1 cellular context compared by ENCODE assay signal in genomic region chr3:135908737-135909136, GRCh38.
A peak's percentile ranks its signal among the peaks of the same experiment; 100 is the strongest.
TF ChIP-seq lines count a peak whose summit lies in the region.

No MANE protein-coding gene starts in this region.

TF ChIP-seq in HepG2, 621 proteins besides CTCF, POLR2A, EP300 and RAD21:
- TF ChIP-seq PRDM4 (CRISPR knock-in tag; IDR thresholded peaks at IDR 0.05; ENCODE audit: borderline replicate concordance) (no peak), AKNA (CRISPR knock-in tag; IDR thresholded peaks at IDR 0.05; ENCODE audit: borderline replicate concordance) (no peak), MAFF (IDR thresholded peaks at IDR 0.05; ENCODE audit: low read depth, low read length) (peak; percentile 98), FOXA1 (IDR thresholded peaks at IDR 0.05) (no peak), FOXA1 (CRISPR knock-in tag; IDR thresholded peaks at IDR 0.05) (no peak), ZNF773 (CRISPR knock-in tag; IDR thresholded peaks at IDR 0.05; ENCODE audit: borderline replicate concordance) (no peak), AFF4 (CRISPR knock-in tag; IDR thresholded peaks at IDR 0.05) (no peak), MAFK (conservative IDR thresholded peaks at IDR 0.05 in 1 of 2, IDR thresholded peaks at IDR 0.05 in 1 of 2; ENCODE audit: low read length in 2 of 2) (peak; percentile 96 to 99)
